In genomic region chr7:2710901-2711551, GRCh38 we compare ENCODE assay signal across 8 cellular contexts. TPM values are rescaled to one million over a fixed set of nuclear protein-coding genes. Genes with fewer than 3 reads are reported as not detected.
A peak's percentile ranks its signal among the peaks of the same experiment; 100 is the strongest.
DNase-seq lines count a peak whose midpoint lies in the region; ATAC-seq and TF ChIP-seq lines count a peak whose summit lies in the region.

No MANE protein-coding gene starts in this region.

- H3K4me1 Mint-ChIP-seq in activated CD4-positive, alpha-beta T cell treated with anti-CD3 and anti-CD28 coated beads, Interleukin-2, amount 10 ng/mL, durations not matched to agents 7 days and 5 days = peaks cover 58% of the 10 kb centered on the region
- peaks cover 11% of the 10 kb centered on the region for H3K4me1 Mint-ChIP-seq in progenitor cell of endocrine pancreas (ENCODE audit: low read depth)

- no peaks in the 10 kb centered on the region for H3K4me1 ChIP-seq in HAP-1

- H3K27ac Mint-ChIP-seq in activated CD4-positive, alpha-beta T cell treated with anti-CD3 and anti-CD28 coated beads, Interleukin-2, amount 10 ng/mL, durations not matched to agents 7 days and 5 days = peak overlapping the region; percentile 82
- no peak overlapping the region for H3K27ac Mint-ChIP-seq in progenitor cell of endocrine pancreas

- H3K4me3 ChIP-seq in HAP-1 = no peak overlapping the region

- no peaks in the 10 kb centered on the region for H3K9me3 ChIP-seq in HAP-1

- H3K9me3 Mint-ChIP-seq in activated CD4-positive, alpha-beta T cell treated with anti-CD3 and anti-CD28 coated beads, Interleukin-2, amount 10 ng/mL, durations not matched to agents 7 days and 5 days = no peaks in the 10 kb centered on the region
- H3K9me3 Mint-ChIP-seq in progenitor cell of endocrine pancreas (ENCODE audit: low read depth) = no peaks in the 10 kb centered on the region

- in situ Hi-C loops in HAP-1 (cut with MboI; ENCODE audit: low sequenced_read_pairs) = no loop called here

- POLR2A ChIA-PET in activated CD4-positive, alpha-beta T cell treated with anti-CD3 and anti-CD28 coated beads, Interleukin-2, amount 10 ng/mL, durations not matched to agents 7 days and 5 days (lab: Charles Lee) = interaction anchor here (2.3 kb wide), 1 partner anchor 12 kb away, joined by 8 read pairs; no protein-coding TSS in a partner anchor

- peak; percentile 28 for ATAC-seq in HG03060 (IDR thresholded peaks at IDR 0.05; ENCODE audit: low read depth, unreplicated experiment)
- ATAC-seq in HG03280 (IDR thresholded peaks at IDR 0.05; ENCODE audit: unreplicated experiment) = no peak

- peaks cover 7% of the 10 kb centered on the region for H3K27me3 Mint-ChIP-seq in activated CD4-positive, alpha-beta T cell treated with anti-CD3 and anti-CD28 coated beads, Interleukin-2, amount 10 ng/mL, durations not matched to agents 7 days and 5 days
- no peaks in the 10 kb centered on the region for H3K27me3 Mint-ChIP-seq in progenitor cell of endocrine pancreas

- H3K36me3 ChIP-seq in HAP-1 (replicated peaks) = no peaks in the 10 kb centered on the region

- TF ChIP-seq CTCF in progenitor cell of endocrine pancreas (IDR thresholded peaks at IDR 0.05; ENCODE audit: unreplicated experiment) = no peak

- peak; percentile 74 for DNase-seq in activated CD4-positive, alpha-beta T cell treated with anti-CD3 and anti-CD28 coated beads, Interleukin-2, amount 10 ng/mL, durations not matched to agents 7 days and 5 days
- DNase-seq in activated CD4-positive, alpha-beta T cell treated with anti-CD3 and anti-CD28 coated beads for 4 hours = no peak
- DNase-seq in T-helper 9 cell = peak; percentile 21
- DNase-seq in stimulated activated CD8-positive, alpha-beta memory T cell treated with anti-CD3 and anti-CD28 coated beads, Interleukin-7, amount 100 ng/mL, for 4 hours (ENCODE audit: low read depth in 2 of 2) = peak; percentile 15 to 16
- DNase-seq in progenitor cell of endocrine pancreas (ENCODE audit: low spot score, unreplicated experiment) = no peak
- no peak for DNase-seq in HAP-1 (ENCODE audit: low spot score in 2 of 2)

- H3K36me3 Mint-ChIP-seq in activated CD4-positive, alpha-beta T cell treated with anti-CD3 and anti-CD28 coated beads, Interleukin-2, amount 10 ng/mL, durations not matched to agents 7 days and 5 days (ENCODE audit: low read depth) = peaks cover 4% of the 10 kb centered on the region
- H3K36me3 Mint-ChIP-seq in progenitor cell of endocrine pancreas (ENCODE audit: insufficient read depth) = peaks cover 17% of the 10 kb centered on the region

- no peaks in the 10 kb centered on the region for H3K27me3 ChIP-seq in HAP-1 (ENCODE audit: low read depth)

- CTCF ChIA-PET in activated CD4-positive, alpha-beta T cell treated with anti-CD3 and anti-CD28 coated beads, Interleukin-2, amount 10 ng/mL, durations not matched to agents 7 days and 5 days (lab: Charles Lee) = interaction anchor here (0.5 to 6.4 kb wide), 25 partner anchors 9 to 503 kb away, joined by 3 to 84 read pairs (median 6); partner anchors contain the start of gene AMZ1

- peak overlapping the region; percentile 14 for H3K4me3 Mint-ChIP-seq in activated CD4-positive, alpha-beta T cell treated with anti-CD3 and anti-CD28 coated beads, Interleukin-2, amount 10 ng/mL, durations not matched to agents 7 days and 5 days
- H3K4me3 Mint-ChIP-seq in progenitor cell of endocrine pancreas (ENCODE audit: low read depth) = no peak overlapping the region

RNA-seq across cellular contexts. Expression of gene AMZ1, which starts 23.0 kb away (rescaled TPM):
- under 1 TPM; 0.05 to 0.08 TPM for total RNA-seq in activated CD4-positive, alpha-beta T cell treated with anti-CD3 and anti-CD28 coated beads, Interleukin-2, amount 10 ng/mL, durations not matched to agents 7 days and 5 days
- 0.07 and 0.19 TPM in 2 replicates for total RNA-seq in progenitor cell of endocrine pancreas

Comparison
In these comparisons a context has a peak if more than half of its experiments do, and no peak if none do; other contexts are left out.
1. DNase-seq: peak in activated CD4-positive, alpha-beta T cell treated with anti-CD3 and anti-CD28 coated beads, Interleukin-2, amount 10 ng/mL, durations not matched to agents 7 days and 5 days (single experiment), T-helper 9 cell (single experiment) and stimulated activated CD8-positive, alpha-beta memory T cell treated with anti-CD3 and anti-CD28 coated beads, Interleukin-7, amount 100 ng/mL, for 4 hours (2 of 2); none in activated CD4-positive, alpha-beta T cell treated with anti-CD3 and anti-CD28 coated beads for 4 hours (0 of 2), progenitor cell of endocrine pancreas (single experiment) and HAP-1 (0 of 2).